ENCODE assay signal across 1 cellular context in genomic region chr12:47754881-47755280, GRCh38.
TF ChIP-seq lines count a peak whose summit lies in the region.

No MANE protein-coding gene starts in this region.

TF ChIP-seq in HepG2, 621 proteins besides CTCF, POLR2A, EP300 and RAD21:
- TF ChIP-seq ZBTB7B (CRISPR knock-in tag; IDR thresholded peaks at IDR 0.05), result no peak
- no peak for TF ChIP-seq ZNF432 (CRISPR knock-in tag; IDR thresholded peaks at IDR 0.05; ENCODE audit: borderline replicate concordance)
- TF ChIP-seq HOXD1 (CRISPR knock-in tag; IDR thresholded peaks at IDR 0.05), result no peak
- no peak for TF ChIP-seq ZNF335 (CRISPR knock-in tag; IDR thresholded peaks at IDR 0.05)
- TF ChIP-seq SMYD3 (CRISPR knock-in tag; IDR thresholded peaks at IDR 0.05), result no peak
- no peak for TF ChIP-seq ZBTB4 (CRISPR knock-in tag; IDR thresholded peaks at IDR 0.05; ENCODE audit: borderline replicate concordance)
- no peak for TF ChIP-seq ZBTB26 (CRISPR knock-in tag; IDR thresholded peaks at IDR 0.05; ENCODE audit: borderline replicate concordance)
TF ChIP-seq in HepG2: peak in this region for 0.
